ENCODE assay signal across 8 cellular contexts in the genomic region with DNA sequence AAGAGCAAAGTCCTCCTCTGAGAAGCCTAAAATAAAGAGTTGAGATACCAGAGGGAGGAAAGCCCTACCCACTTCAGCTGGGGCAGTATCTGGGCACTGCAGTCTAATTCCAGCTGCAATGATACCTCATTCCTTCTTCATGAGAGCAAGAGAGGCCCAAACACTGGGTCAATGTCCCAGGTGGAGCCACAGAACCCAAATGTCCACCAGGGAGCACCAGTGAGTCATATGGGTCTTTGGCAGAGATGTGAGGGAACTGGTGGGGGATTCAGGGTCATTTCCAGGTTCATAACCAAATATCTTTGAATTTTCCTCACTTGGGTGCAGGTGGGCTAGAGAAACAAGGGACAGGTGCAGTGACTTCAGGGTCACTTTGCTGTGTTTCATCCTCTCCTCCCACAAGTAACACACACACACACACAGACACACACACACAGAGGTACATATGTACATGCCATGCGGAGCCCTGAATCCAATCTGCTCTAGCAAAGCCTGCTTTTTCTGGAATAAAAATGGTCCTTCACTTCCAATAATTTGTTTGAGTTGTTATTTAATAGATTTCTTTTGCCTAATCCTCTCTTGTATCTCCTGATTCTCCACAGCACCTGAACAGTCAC.
A peak's percentile ranks its signal among the peaks of the same experiment; 100 is the strongest.
DNase-seq lines count a peak whose midpoint lies in the region; ATAC-seq and TF ChIP-seq lines count a peak whose summit lies in the region.

No MANE protein-coding gene starts in this region.

- TF ChIP-seq CTCF in osteocyte (IDR thresholded peaks at IDR 0.05) = peak; percentile 74

- H3K9ac ChIP-seq in GM23248 = no peak overlapping the region
- no peak overlapping the region for H3K9ac ChIP-seq in NT2/D1 (ENCODE audit: insufficient read length, low read depth)

- DNase-seq in EH (ENCODE audit: low read depth) (peak; percentile 49), GM23248 (peak; percentile 41), NT2/D1 (ENCODE audit: low read depth, low spot score) (peak; percentile 27), erythroblast (lab: John Stamatoyannopoulos, UW) (peak; percentile 11 to 52), osteocyte (ENCODE audit: extremely low spot score, unreplicated experiment) (no peak), NCI-H510A (lab: John Stamatoyannopoulos, UW) (no peak)
- DNase-seq in activated naive CD4-positive, alpha-beta T cell (lab: John Stamatoyannopoulos, UW) = no peak

- no peaks in the 10 kb centered on the region for H3K79me2 ChIP-seq in GM23248 (ENCODE audit: insufficient read depth)

- no peak overlapping the region for H3K27ac ChIP-seq in GM23248

- H3K9me3 ChIP-seq in GM23248 (ENCODE audit: low read depth) (no peaks in the 10 kb centered on the region), NT2/D1 (ENCODE audit: insufficient read depth, low read length) (no peaks in the 10 kb centered on the region)

- TF ChIP-seq POLR2A in erythroblast (IDR thresholded peaks at IDR 0.05; ENCODE audit: low read length) = no peak

- H3K27ac Mint-ChIP-seq in osteocyte (ENCODE audit: unreplicated experiment) = no peak overlapping the region

- in situ Hi-C loops in GM23248 (cut with MboI) = no loop called here

- H2AFZ ChIP-seq in GM23248 = no peak overlapping the region

- no peak overlapping the region for H3K4me2 ChIP-seq in GM23248 (ENCODE audit: unreplicated experiment)

- H3K36me3 Mint-ChIP-seq in osteocyte (ENCODE audit: unreplicated experiment) = no peaks in the 10 kb centered on the region

- H3K27me3 ChIP-seq in GM23248 (replicated peaks; ENCODE audit: insufficient read depth) (peaks cover 8% of the 10 kb centered on the region), NT2/D1 (ENCODE audit: insufficient read depth, insufficient read length) (no peaks in the 10 kb centered on the region)

- no peak for ATAC-seq in HG03135 (IDR thresholded peaks at IDR 0.05; ENCODE audit: unreplicated experiment)

- peaks cover 2% of the 10 kb centered on the region for H3K9me3 Mint-ChIP-seq in osteocyte (ENCODE audit: unreplicated experiment)

- H4K20me1 ChIP-seq in GM23248 (ENCODE audit: insufficient read depth) = no peaks in the 10 kb centered on the region

- H3K9me2 ChIP-seq in GM23248 (ENCODE audit: insufficient read depth) = no peaks in the 10 kb centered on the region

- H3K4me1 Mint-ChIP-seq in osteocyte (ENCODE audit: unreplicated experiment) = peaks cover 31% of the 10 kb centered on the region

- H3F3A ChIP-seq in GM23248 (ENCODE audit: insufficient read depth) = no peaks in the 10 kb centered on the region

- H3K4me1 ChIP-seq in GM23248 (ENCODE audit: insufficient read depth) (no peaks in the 10 kb centered on the region), NT2/D1 (ENCODE audit: insufficient read depth, insufficient read length) (no peaks in the 10 kb centered on the region)

- no peak overlapping the region for H3K4me3 Mint-ChIP-seq in osteocyte (ENCODE audit: unreplicated experiment)

- H3K4me3 ChIP-seq in GM23248 (no peak overlapping the region), NT2/D1 (ENCODE audit: insufficient read length, low read depth) (no peak overlapping the region)

- H3K36me3 ChIP-seq in GM23248 (ENCODE audit: low read depth) (no peaks in the 10 kb centered on the region), NT2/D1 (ENCODE audit: insufficient read depth, insufficient read length, low read length) (no peaks in the 10 kb centered on the region)

- 25 to 38% methylated on average over 1 of the region's 1 CpG for WGBS in GM23248 (ENCODE audit: low coverage in 1 of 2, low lambda C conversion rate in 2 of 2, missing lambda C conversion rate in 2 of 2), 2 experiments

- peaks cover 2% of the 10 kb centered on the region for H3K27me3 Mint-ChIP-seq in osteocyte (ENCODE audit: unreplicated experiment)

Comparison
In these comparisons a context has a peak if more than half of its experiments do, and no peak if none do; other contexts are left out.
1. DNase-seq: peak in EH (single experiment), GM23248 (single experiment), NT2/D1 (single experiment) and erythroblast (2 of 2); none in osteocyte (single experiment), NCI-H510A (single experiment) and activated naive CD4-positive, alpha-beta T cell (0 of 4).